8 cellular contexts compared by ENCODE assay signal in the genomic region with DNA sequence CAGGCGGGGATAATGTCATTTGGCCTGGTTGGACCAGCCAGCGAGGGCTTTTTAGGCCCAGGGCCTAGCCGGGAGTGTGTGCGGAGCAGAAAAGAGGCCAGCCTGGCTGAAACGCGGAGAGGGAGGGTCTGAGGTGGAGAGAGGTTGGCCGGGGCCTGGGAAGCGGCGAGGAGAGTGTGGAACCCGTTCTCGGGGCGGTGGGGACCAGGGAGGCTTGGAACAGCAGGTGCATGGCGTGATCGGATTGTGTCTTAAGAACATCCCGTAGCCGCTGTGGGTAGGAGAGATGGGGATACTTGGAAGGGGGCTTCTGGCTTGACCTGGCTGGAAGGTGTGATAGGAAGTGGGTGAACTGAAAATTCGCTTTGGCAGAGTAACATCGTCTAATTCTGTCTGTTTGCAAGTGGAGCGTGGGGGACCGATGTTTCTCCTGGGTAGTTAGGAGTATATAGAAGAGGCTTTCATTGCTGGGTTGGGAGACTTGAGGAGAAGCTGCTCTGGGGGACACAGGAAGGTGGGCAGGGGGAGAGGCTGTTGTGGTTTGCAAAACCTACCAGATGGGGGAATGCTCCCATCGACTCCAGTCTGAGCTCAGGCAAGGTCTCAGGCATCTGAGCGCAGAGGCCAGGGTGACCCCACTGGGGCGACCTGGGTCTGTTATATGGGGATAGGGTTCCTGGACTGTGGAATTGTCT. TPM values are rescaled to one million over a fixed set of nuclear protein-coding genes. Genes with fewer than 3 reads are reported as not detected.
DNase-seq lines count a peak whose midpoint lies in the region; ATAC-seq, FAIRE-seq and TF ChIP-seq lines count a peak whose summit lies in the region.

No MANE protein-coding gene starts in this region.

- no peaks in the 10 kb centered on the region for H3K9me3 ChIP-seq in mucosa of descending colon

- DNase-seq in DMS79 (lab: John Stamatoyannopoulos, UW): peak; percentile 72
- no peak for DNase-seq in HTR-8/SVneo (ENCODE audit: insufficient read length, low spot score)
- no peak for DNase-seq in cardiac fibroblast (ENCODE audit: low read depth in 2 of 2)
- DNase-seq in mucosa of descending colon: peak in 2 of 3 donors; percentile 26 to 57
- DNase-seq in NCI-H1417 treated with DMSO at 0.1 percent for 48 hours (lab: John Stamatoyannopoulos, UW): no peak
- DNase-seq in NCI-H2107 treated with DMSO at 0.1 percent for 48 hours (lab: John Stamatoyannopoulos, UW; ENCODE audit: unreplicated experiment): no peak
- DNase-seq in SKM-1 treated with dmso at 0.1 percent for 144 hours (lab: John Stamatoyannopoulos, UW; ENCODE audit: unreplicated experiment): no peak

- TF ChIP-seq CTCF in cardiac fibroblast (IDR thresholded peaks at IDR 0.05; ENCODE audit: low read depth, low read length) (no peak), mucosa of descending colon (IDR thresholded peaks at IDR 0.05) (no peak)

- peaks cover 9% of the 10 kb centered on the region for H3K4me1 ChIP-seq in mucosa of descending colon (ENCODE audit: low read depth)

- intact Hi-C loops in mucosa of descending colon (cut with DNase I, micrococcal nuclease): no loop called here

- ATAC-seq in mucosa of descending colon (no peak), HG02852 (IDR thresholded peaks at IDR 0.05; ENCODE audit: unreplicated experiment) (no peak)

- H3K36me3 ChIP-seq in mucosa of descending colon (ENCODE audit: low read depth): no peaks in the 10 kb centered on the region

- H3K4me3 ChIP-seq in cardiac fibroblast (replicated peaks in 1 of 2; ENCODE audit: low read depth in 2 of 2, low read length in 2 of 2): peak overlapping the region; percentile 45 to 72
- H3K4me3 ChIP-seq in mucosa of descending colon: peak overlapping the region; percentile 28

- peak; percentile 79 for FAIRE-seq in HTR-8/SVneo (lab: Jason Lieb, UNC)

RNA-seq across cellular contexts. Expression of a gene that starts 0.9 kb away (rescaled TPM):
- 10 to 100 TPM in 1 of 3 donors, 1 to 10 TPM in 2; 3.1 to 37.1 (median 4.2) TPM for total RNA-seq in mucosa of descending colon

Comparison
In these comparisons a context has a peak if more than half of its experiments do, and no peak if none do; other contexts are left out.
1. DNase-seq: peak in DMS79 (single experiment) and mucosa of descending colon (2 of 3); none in HTR-8/SVneo (single experiment), cardiac fibroblast (0 of 2), NCI-H1417 treated with DMSO at 0.1 percent for 48 hours (single experiment), NCI-H2107 treated with DMSO at 0.1 percent for 48 hours (single experiment) and SKM-1 treated with dmso at 0.1 percent for 144 hours (single experiment).